19 cellular contexts compared by ENCODE assay signal in genomic region chr10:7082967-7083366, GRCh38.
DNase-seq lines count a peak whose midpoint lies in the region; ATAC-seq and TF ChIP-seq lines count a peak whose summit lies in the region.
"Had no signal": no experiment of that assay in that cellular context is flagged by ENCODE, and none has a peak within 500 bp of the region (broad histone marks: within the 10 kb centered on the region; RNA-seq: fewer than 3 reads in every experiment).

No MANE protein-coding gene starts in this region.

- H2BK15ac ChIP-seq in mesendoderm (replicated peaks; ENCODE audit: low read depth) = no peak overlapping the region

- no peak overlapping the region for H3K4ac ChIP-seq in mesendoderm (ENCODE audit: low read depth, low read length)

- no peak overlapping the region for H4K5ac ChIP-seq in mesendoderm (ENCODE audit: low read length)

- no peaks in the 10 kb centered on the region for H3K79me1 ChIP-seq in mesendoderm (ENCODE audit: low read length)

- no peak overlapping the region for H2AK5ac ChIP-seq in mesendoderm (ENCODE audit: low read length)

- H3K4me2 ChIP-seq in mesendoderm (ENCODE audit: low read length) (no peak overlapping the region), Karpas-422 (ENCODE audit: low read depth, low read length, poor library complexity, severe bottlenecking) (no peak overlapping the region)

- H3K18ac ChIP-seq in mesendoderm (ENCODE audit: low read length) = no peak overlapping the region

- no peaks in the 10 kb centered on the region for H3K36me3 Mint-ChIP-seq in endodermal cell (ENCODE audit: low read depth)
- H3K36me3 Mint-ChIP-seq: CD8-positive, alpha-beta T cell had no signal

- no peak overlapping the region for H4K8ac ChIP-seq in mesendoderm (ENCODE audit: low read depth, low read length)

- H2BK120ac ChIP-seq in mesendoderm (ENCODE audit: low read depth, low read length) = no peak overlapping the region

- WGBS in endodermal cell (ENCODE audit: insufficient coverage in 1 of 2, insufficient read length in 1 of 2), 2 experiments = 32 to 47% methylated on average over 4 of the region's 4 CpGs
- no CpG with 5 or more reads among the region's 4 CpGs for WGBS in mesendoderm (ENCODE audit: extremely low coverage, insufficient coverage, low lambda C conversion rate)

- H4K20me1 ChIP-seq in Karpas-422 (ENCODE audit: insufficient read depth, low read depth, low read length) = no peaks in the 10 kb centered on the region

- peaks cover 17% of the 10 kb centered on the region for H3K4me1 Mint-ChIP-seq in endodermal cell

- no peak overlapping the region for H3K56ac ChIP-seq in mesendoderm (ENCODE audit: low read length)

- H3K4me3 ChIP-seq in AG10803 (ENCODE audit: low read length) (no peak overlapping the region), NT2/D1 (ENCODE audit: insufficient read length, low read depth) (no peak overlapping the region), endodermal cell (ENCODE audit: low read length) (no peak overlapping the region), mesendoderm (ENCODE audit: low read length) (no peak overlapping the region), Karpas-422 (ENCODE audit: low read length) (no peak overlapping the region)

- H3K9me3 ChIP-seq in NT2/D1 (ENCODE audit: insufficient read depth, low read length) = no peaks in the 10 kb centered on the region
- H3K9me3 ChIP-seq in endodermal cell (ENCODE audit: control insufficient read depth, low read length) = no peaks in the 10 kb centered on the region
- H3K9me3 ChIP-seq in Karpas-422 (ENCODE audit: low read length) = no peaks in the 10 kb centered on the region
- H3K9me3 ChIP-seq: BE2C had no signal

- no peaks in the 10 kb centered on the region for H3K9me3 Mint-ChIP-seq in endodermal cell
- H3K9me3 Mint-ChIP-seq: CD8-positive, alpha-beta T cell had no signal

- H3K79me2 ChIP-seq in mesendoderm (ENCODE audit: control insufficient read depth, insufficient read depth, low read length) (no peaks in the 10 kb centered on the region), Karpas-422 (ENCODE audit: low read length) (no peaks in the 10 kb centered on the region)

- H2AFZ ChIP-seq in Karpas-422 (ENCODE audit: low read length) = no peak overlapping the region

- no peak overlapping the region for H2BK5ac ChIP-seq in mesendoderm (ENCODE audit: low read length)

- H3K27ac ChIP-seq in endodermal cell (ENCODE audit: low read depth, low read length) (no peak overlapping the region), mesendoderm (ENCODE audit: low read depth, low read length) (no peak overlapping the region), Karpas-422 (ENCODE audit: low read length) (no peak overlapping the region)

- ATAC-seq in GM19328 (IDR thresholded peaks at IDR 0.05; ENCODE audit: unreplicated experiment) = no peak
- ATAC-seq in GM21515 (IDR thresholded peaks at IDR 0.05; ENCODE audit: unreplicated experiment) = no peak
- ATAC-seq: CD8-positive, alpha-beta T cell; HCT116; PC-3 had no signal

- DNase-seq in AG10803 (ENCODE audit: low read depth) = peak; percentile 6
- DNase-seq in NT2/D1 (ENCODE audit: low read depth, low spot score) = peak; percentile 55
- peak; percentile 70 for DNase-seq in endodermal cell
- peak; percentile 90 for DNase-seq in mesendoderm
- DNase-seq in G401 (ENCODE audit: low spot score) = no peak
- DNase-seq in Karpas-422 = no peak
- DNase-seq: 8988T; BE2C; CD8-positive, alpha-beta T cell; DMS53; NCI-H1105 treated with DMSO at 0.1 percent for 48 hours; NCI-H1694; NCI-H774; PC-3; RPMI8226; SIG-M5 had no signal

- no peak overlapping the region for H3K23ac ChIP-seq in mesendoderm (ENCODE audit: low read length)

- in situ Hi-C loops in G401 (cut with HindIII; ENCODE audit: low sequenced_read_pairs) = no loop called here

- peak overlapping the region; percentile 69 for H3K27ac Mint-ChIP-seq in endodermal cell
- H3K27ac Mint-ChIP-seq: CD8-positive, alpha-beta T cell had no signal

- TF ChIP-seq CTCF in AG10803 (conservative IDR thresholded peaks at IDR 0.05; ENCODE audit: low read length) = no peak
- TF ChIP-seq CTCF in endodermal cell (conservative IDR thresholded peaks at IDR 0.05) = no peak

- H3K9me2 ChIP-seq in Karpas-422 (replicated peaks; ENCODE audit: insufficient read depth, low read length) = no peaks in the 10 kb centered on the region

- H3K27me3 ChIP-seq in NT2/D1 (ENCODE audit: insufficient read depth, insufficient read length) (no peaks in the 10 kb centered on the region), endodermal cell (ENCODE audit: control insufficient read depth, insufficient read depth, low read length, poor library complexity, severe bottlenecking) (no peaks in the 10 kb centered on the region), mesendoderm (ENCODE audit: insufficient read depth, low read length, poor library complexity) (no peaks in the 10 kb centered on the region), Karpas-422 (ENCODE audit: low read length) (no peaks in the 10 kb centered on the region)

- H3K4me3 Mint-ChIP-seq in endodermal cell = no peak overlapping the region
- H3K4me3 Mint-ChIP-seq: CD8-positive, alpha-beta T cell had no signal

- peaks cover 6% of the 10 kb centered on the region for H3K4me1 ChIP-seq in NT2/D1 (ENCODE audit: insufficient read depth, insufficient read length)
- H3K4me1 ChIP-seq in endodermal cell (ENCODE audit: control insufficient read depth, insufficient read depth, low read length) = peaks cover 7% of the 10 kb centered on the region
- H3K4me1 ChIP-seq in mesendoderm (ENCODE audit: control insufficient read depth, low read depth, low read length) = no peaks in the 10 kb centered on the region
- H3K4me1 ChIP-seq in Karpas-422 (ENCODE audit: low read length) = no peaks in the 10 kb centered on the region
- H3K4me1 ChIP-seq: BE2C had no signal

- no peaks in the 10 kb centered on the region for H3K27me3 Mint-ChIP-seq in endodermal cell (ENCODE audit: insufficient read depth)

- H3K9ac ChIP-seq in NT2/D1 (ENCODE audit: insufficient read length, low read depth) (no peak overlapping the region), endodermal cell (ENCODE audit: extremely low read depth, low read length, poor library complexity, severe bottlenecking) (no peak overlapping the region), mesendoderm (ENCODE audit: low read length) (no peak overlapping the region), Karpas-422 (ENCODE audit: low read length) (no peak overlapping the region)

- H3K36me3 ChIP-seq in NT2/D1 (ENCODE audit: insufficient read depth, insufficient read length, low read length) (no peaks in the 10 kb centered on the region), endodermal cell (ENCODE audit: control insufficient read depth, insufficient read depth, low read length) (no peaks in the 10 kb centered on the region), mesendoderm (ENCODE audit: control insufficient read depth, insufficient read depth, low read length) (no peaks in the 10 kb centered on the region), Karpas-422 (ENCODE audit: insufficient read depth, low read length) (no peaks in the 10 kb centered on the region)
- H3K36me3 ChIP-seq: BE2C had no signal

Comparison
In these comparisons a context has a peak if more than half of its experiments do, and no peak if none do; other contexts are left out.
1. DNase-seq: peak in AG10803 (single experiment), NT2/D1 (single experiment), endodermal cell (single experiment) and mesendoderm (single experiment); none in G401 (single experiment) and Karpas-422 (single experiment).